ENCODE assay signal across 10 cellular contexts in genomic region chr6:110341671-110342304, GRCh38. TPM values are rescaled to one million over a fixed set of nuclear protein-coding genes. Genes with fewer than 3 reads are reported as not detected.
DNase-seq lines count a peak whose midpoint lies in the region; ATAC-seq, FAIRE-seq and TF ChIP-seq lines count a peak whose summit lies in the region.
"Had no signal": no experiment of that assay in that cellular context is flagged by ENCODE, and none has a peak within 500 bp of the region (broad histone marks: within the 10 kb centered on the region; RNA-seq: fewer than 3 reads in every experiment).

No MANE protein-coding gene starts in this region.

- H3K9me2 ChIP-seq in Karpas-422 (replicated peaks; ENCODE audit: insufficient read depth, low read length): no peaks in the 10 kb centered on the region

- peak; percentile 29; the same call in 1 of the 2 replicates for TF ChIP-seq RAD21 in GM12878 (IDR thresholded peaks at IDR 0.05; ENCODE audit: insufficient read depth, low read depth, low read length)

- intact Hi-C loops in GM12878 (cut with micrococcal nuclease; ENCODE audit: unreplicated experiment): no loop called here
- intact Hi-C loops in mucosa of descending colon (cut with DNase I, micrococcal nuclease): no loop called here

- H3K36me3 ChIP-seq in DND-41 (ENCODE audit: insufficient read depth, low read length) (no peaks in the 10 kb centered on the region), Karpas-422 (ENCODE audit: insufficient read depth, low read length) (no peaks in the 10 kb centered on the region), GM12878 (ENCODE audit: control insufficient read depth in 2 of 2, insufficient read depth in 2 of 2, low read length in 1 of 2) (no peaks in the 10 kb centered on the region), mucosa of descending colon (ENCODE audit: low read depth) (no peaks in the 10 kb centered on the region)

- TF ChIP-seq CTCF in DND-41 (IDR thresholded peaks at IDR 0.05; ENCODE audit: borderline replicate concordance, extremely low read depth, low read length, poor library complexity, severe bottlenecking) (peak; percentile 25), GM12878 (IDR thresholded peaks at IDR 0.05 in 2 of 3, conservative IDR thresholded peaks at IDR 0.05 in 1 of 3; ENCODE audit: control insufficient read depth in 2 of 3, extremely low read depth in 1 of 3, insufficient read depth in 1 of 3, low read depth in 3 of 3, low read length in 3 of 3) (peak in 1 of 3 experiments; percentile 22; a peak in 1 of 6 replicates), mucosa of descending colon (IDR thresholded peaks at IDR 0.05) (no peak)

- in situ Hi-C loops in GM12878 (cut with MboI): no loop called here

- H3K4me1 ChIP-seq in DND-41 (ENCODE audit: insufficient read depth, low read length) (no peaks in the 10 kb centered on the region), Karpas-422 (ENCODE audit: low read length) (peaks cover 24% of the 10 kb centered on the region), GM12878 (ENCODE audit: control insufficient read depth, insufficient read depth, low read length) (no peaks in the 10 kb centered on the region), mucosa of descending colon (ENCODE audit: low read depth) (no peaks in the 10 kb centered on the region)

- H3K79me2 ChIP-seq in DND-41 (ENCODE audit: insufficient read depth, low read length) (no peaks in the 10 kb centered on the region), Karpas-422 (ENCODE audit: low read length) (no peaks in the 10 kb centered on the region), GM12878 (ENCODE audit: control insufficient read depth, insufficient read depth, low read length) (no peaks in the 10 kb centered on the region)

- H3K4me3 ChIP-seq in DND-41 (ENCODE audit: low read depth in 1 of 2, low read length in 2 of 2): no peak overlapping the region
- no peak overlapping the region for H3K4me3 ChIP-seq in Karpas-422 (ENCODE audit: low read length)
- H3K4me3 ChIP-seq in GM12878: no peak overlapping the region
- H3K4me3 ChIP-seq in mucosa of descending colon: no peak overlapping the region

- no peak for TF ChIP-seq POLR2A in GM12878 (IDR thresholded peaks at IDR 0.05; ENCODE audit: low read depth, low read length)

- POLR2A ChIA-PET in GM12878 (lab: Charles Lee): no interaction called here

- ATAC-seq in DND-41 (ENCODE audit: insufficient read depth, low read depth): no peak
- ATAC-seq in GM12878: peak; percentile 52; the same call in 2 of the 3 replicates
- ATAC-seq in mucosa of descending colon: peak; percentile 28
- no peak for ATAC-seq in GM18867 (IDR thresholded peaks at IDR 0.05; ENCODE audit: unreplicated experiment)

- H3K27me3 ChIP-seq in DND-41 (ENCODE audit: insufficient read depth, low read length, poor library complexity): peaks cover 8% of the 10 kb centered on the region
- H3K27me3 ChIP-seq in Karpas-422 (ENCODE audit: low read length): no peaks in the 10 kb centered on the region
- H3K27me3 ChIP-seq in GM12878 (replicated peaks in 1 of 2; ENCODE audit: control insufficient read depth in 2 of 2, insufficient read depth in 2 of 2, low read length in 1 of 2): no peaks in the 10 kb centered on the region

- H3K27ac ChIP-seq in DND-41 (ENCODE audit: low read length) (no peak overlapping the region), Karpas-422 (ENCODE audit: low read length) (no peak overlapping the region), GM12878 (ENCODE audit: control insufficient read depth, insufficient read depth) (no peak overlapping the region)

- H2AFZ ChIP-seq in DND-41 (ENCODE audit: low read depth, low read length) (no peak overlapping the region), Karpas-422 (ENCODE audit: low read length) (no peak overlapping the region), GM12878 (ENCODE audit: control insufficient read depth, low read depth, low read length) (no peak overlapping the region)

- H4K20me1 ChIP-seq in DND-41 (ENCODE audit: insufficient read depth, low read length) (no peaks in the 10 kb centered on the region), Karpas-422 (ENCODE audit: insufficient read depth, low read depth, low read length) (no peaks in the 10 kb centered on the region), GM12878 (ENCODE audit: control insufficient read depth, insufficient read depth) (no peaks in the 10 kb centered on the region)

- no TSS peak for BruUV-seq in GM12878 (replicated peaks; lab: Mats Ljungman, UMichigan)

- H3K9ac ChIP-seq in DND-41 (ENCODE audit: low read depth, low read length) (no peak overlapping the region), Karpas-422 (ENCODE audit: low read length) (no peak overlapping the region), GM12878 (ENCODE audit: control insufficient read depth, insufficient read depth, low read length) (no peak overlapping the region)

- H3K9me3 ChIP-seq in DND-41 (ENCODE audit: insufficient read depth, low read length, severe bottlenecking): no peaks in the 10 kb centered on the region
- H3K9me3 ChIP-seq in Karpas-422 (ENCODE audit: low read length): no peaks in the 10 kb centered on the region
- H3K9me3 ChIP-seq in GM12878 (replicated peaks; ENCODE audit: control insufficient read depth, insufficient read depth, low read length): no peaks in the 10 kb centered on the region
- H3K9me3 ChIP-seq in mucosa of descending colon: no peaks in the 10 kb centered on the region

- CTCF ChIA-PET in GM12878 (lab: Yijun Ruan, JAX): interaction anchor here (0.8 to 1.5 kb wide), 3 partner anchors 14 to 162 kb away, joined by 3 to 5 read pairs (median 4); partner anchors contain the start of genes CDC40 and WASF1

- H3K4me2 ChIP-seq in DND-41 (ENCODE audit: insufficient read depth, low read length) (no peak overlapping the region), Karpas-422 (ENCODE audit: low read depth, low read length, poor library complexity, severe bottlenecking) (no peak overlapping the region), GM12878 (ENCODE audit: control insufficient read depth, insufficient read depth) (no peak overlapping the region)

- no peak for FAIRE-seq in GM12878 (lab: Jason Lieb, UNC)

- no peak for DNase-seq in DND-41
- DNase-seq in Karpas-422: peak; percentile 74
- no peak for DNase-seq in GM12878 (ENCODE audit: low read depth, low spot score)
- DNase-seq in mucosa of descending colon: peak in 1 of 3 donors; percentile 32
- DNase-seq in T1000 (lab: John Stamatoyannopoulos, UW): no peak
- no peak for DNase-seq in HPDE6-E6E7 (ENCODE audit: extremely low spot score)
- no peak for DNase-seq in effector CD8-positive, alpha-beta T cell (lab: John Stamatoyannopoulos, UW)
- DNase-seq: activated effector memory CD4-positive, alpha-beta T cell treated with Interleukin-2 at 50 U/mL for 16 hours; NCI-H1092 had no signal

- no peak for TF ChIP-seq EP300 in GM12878 (IDR thresholded peaks at IDR 0.05; ENCODE audit: borderline replicate concordance in 1 of 2, control insufficient read depth in 1 of 2, low read depth in 2 of 2, low read length in 2 of 2)

- SMC1A ChIA-PET in GM12878 (lab: Charles Lee; ENCODE audit: uncharacterized antibody, unreplicated experiment): interaction anchor here (1.0 kb wide), 1 partner anchor 164 kb away, joined by 4 read pairs; no protein-coding TSS in a partner anchor

- 36% methylated on average over 7 of the region's 7 CpGs for WGBS in GM12878 (ENCODE audit: insufficient coverage, insufficient replicate concordance, low lambda C conversion rate, missing lambda C conversion rate)

- RAD21 ChIA-PET in GM12878 (lab: Charles Lee; ENCODE audit: unreplicated experiment): interaction anchor here (1.3 to 1.4 kb wide), 2 partner anchors 162 to 163 kb away, joined by 3 to 10 read pairs; partner anchors contain the start of genes CDC40 and WASF1

TF ChIP-seq in GM12878, 131 proteins besides CTCF, POLR2A, EP300 and RAD21 (continues in another document):
- no peak for TF ChIP-seq CBX5 (IDR thresholded peaks at IDR 0.05; ENCODE audit: low read depth)

RNA-seq across cellular contexts. Expression of gene METTL24, which starts 16.4 kb away (rescaled TPM):
- not detected in 2 replicates for total RNA-seq in Karpas-422 (2014; rRNA removed; shearing (Covaris generic); ENCODE audit: low replicate concordance)
- 0.84 TPM in 1 of 2 replicates, not detected in the other for total RNA-seq in GM12878 (2013; cell fraction: nucleolus; rRNA removed)
- total RNA-seq in GM12878 (2014; rRNA removed) (not detected in 2 replicates), GM12878 (2014; rRNA removed; fragmentation: Illumina TruSeq; extraction: Trizol) (not detected in 2 replicates), GM12878 (2021) (not detected in 2 replicates), mucosa of descending colon (10 to 100 TPM in 1 of 3 donors, 1 to 10 TPM in 1, under 1 TPM in 1; 0.43 to 23.5 (median 1.2) TPM)
- not detected for polyA plus RNA-seq in GM12878 (2011; ENCODE audit: low read depth)
- polyA plus RNA-seq in GM12878 (2011; rRNA removed) (0.17 and 0.20 TPM in 2 replicates), GM12878 (2014; fragmentation: Illumina TruSeq; extraction: Trizol) (not detected in 2 replicates), GM12878 (2014; fragmentation: Nextera tagmentation; extraction: Ambion mirVana) (not detected), GM12878 (2014; rRNA removed) (not detected in 2 replicates), GM12878 (2016; fragmentation: Nextera tagmentation; extraction: Ambion mirVana) (not detected)
- polyA plus RNA-seq in GM12878 (2011; cell fraction: cytosol; rRNA removed): 0.10 and 0.13 TPM in 2 replicates
- polyA plus RNA-seq in GM12878 (2011; cell fraction: nucleus; rRNA removed): 0.10 TPM in 1 of 2 replicates, not detected in the other
- polyA plus RNA-seq in GM12878 (2012): not detected in 2 replicates
- 0.51 and 0.77 TPM in 2 replicates for polyA minus RNA-seq in GM12878 (2011; rRNA and poly(A)+ RNA removed)
- not detected in 2 replicates for polyA minus RNA-seq in GM12878 (2011; cell fraction: cytosol; rRNA and poly(A)+ RNA removed)
- polyA minus RNA-seq in GM12878 (2011; cell fraction: nucleus; rRNA and poly(A)+ RNA removed): 0.36 TPM in 1 of 2 replicates, not detected in the other

Comparison
In these comparisons a context has a peak if more than half of its experiments do, and no peak if none do; other contexts are left out.
1. ATAC-seq: peak in GM12878 (single experiment) and mucosa of descending colon (single experiment); none in DND-41 (single experiment) and GM18867 (single experiment).